In the genomic region with DNA sequence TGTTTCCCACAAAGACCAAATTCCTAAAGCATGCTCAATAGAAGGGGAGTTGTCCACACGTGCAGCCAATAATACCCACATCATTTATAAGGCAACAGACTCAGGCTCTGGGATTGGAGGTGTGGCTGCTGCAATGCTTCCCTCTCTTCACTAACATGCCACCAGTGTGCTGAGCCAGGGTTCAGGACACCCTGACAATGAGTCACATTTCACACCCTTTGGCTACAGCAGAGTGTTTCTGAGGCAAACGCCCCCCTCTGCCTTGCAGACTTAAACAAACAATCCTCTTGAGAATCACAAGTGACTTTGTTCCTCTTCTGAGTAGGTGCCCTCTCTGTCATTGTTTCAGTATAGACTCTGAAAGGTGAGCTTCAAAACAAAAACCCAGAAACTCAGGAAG, we compare ENCODE assay signal across 1 cellular context.
TF ChIP-seq lines count a peak whose summit lies in the region.

No MANE protein-coding gene starts in this region.

TF ChIP-seq in H1, 55 proteins besides CTCF, POLR2A, EP300 and RAD21:
- TF ChIP-seq TAF7 (optimal IDR thresholded peaks at IDR 0.05; ENCODE audit: borderline replicate concordance, low read depth, low read length) (no peak), HDAC2 (IDR thresholded peaks at IDR 0.05; ENCODE audit: borderline replicate concordance in 1 of 2, low read depth in 2 of 2, low read length in 2 of 2) (no peak), CTBP2 (IDR thresholded peaks at IDR 0.05; ENCODE audit: borderline replicate concordance, insufficient read depth, insufficient read length, low read length) (no peak), MAFK (IDR thresholded peaks at IDR 0.05; ENCODE audit: low read depth, low read length) (no peak), SAP30 (IDR thresholded peaks at IDR 0.05; ENCODE audit: insufficient read depth, insufficient replicate concordance, low read length) (no peak), GABPA (IDR thresholded peaks at IDR 0.05; ENCODE audit: borderline replicate concordance, insufficient read depth, low read length) (no peak), BACH1 (IDR thresholded peaks at IDR 0.05; ENCODE audit: low read length) (no peak), JUND (IDR thresholded peaks at IDR 0.05; ENCODE audit: low read length) (no peak), TBP (IDR thresholded peaks at IDR 0.05; ENCODE audit: low read depth, low read length) (no peak), RXRA (IDR thresholded peaks at IDR 0.05; ENCODE audit: insufficient read depth, low read depth, low read length) (no peak), GTF2F1 (IDR thresholded peaks at IDR 0.05; ENCODE audit: borderline replicate concordance, low read depth, low read length) (no peak), SP4 (IDR thresholded peaks at IDR 0.05; ENCODE audit: low read length) (no peak), CHD1 (IDR thresholded peaks at IDR 0.05; ENCODE audit: low read depth, low read length) (no peak), SRF (IDR thresholded peaks at IDR 0.05; ENCODE audit: low read depth, low read length) (no peak)
- TF ChIP-seq, protein P1, sequence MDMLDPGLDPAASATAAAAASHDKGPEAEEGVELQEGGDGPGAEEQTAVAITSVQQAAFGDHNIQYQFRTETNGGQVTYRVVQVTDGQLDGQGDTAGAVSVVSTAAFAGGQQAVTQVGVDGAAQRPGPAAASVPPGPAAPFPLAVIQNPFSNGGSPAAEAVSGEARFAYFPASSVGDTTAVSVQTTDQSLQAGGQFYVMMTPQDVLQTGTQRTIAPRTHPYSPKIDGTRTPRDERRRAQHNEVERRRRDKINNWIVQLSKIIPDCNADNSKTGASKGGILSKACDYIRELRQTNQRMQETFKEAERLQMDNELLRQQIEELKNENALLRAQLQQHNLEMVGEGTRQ (IDR thresholded peaks at IDR 0.05; ENCODE audit: low read length) = no peak
